8 cellular contexts compared by ENCODE assay signal in the genomic region with DNA sequence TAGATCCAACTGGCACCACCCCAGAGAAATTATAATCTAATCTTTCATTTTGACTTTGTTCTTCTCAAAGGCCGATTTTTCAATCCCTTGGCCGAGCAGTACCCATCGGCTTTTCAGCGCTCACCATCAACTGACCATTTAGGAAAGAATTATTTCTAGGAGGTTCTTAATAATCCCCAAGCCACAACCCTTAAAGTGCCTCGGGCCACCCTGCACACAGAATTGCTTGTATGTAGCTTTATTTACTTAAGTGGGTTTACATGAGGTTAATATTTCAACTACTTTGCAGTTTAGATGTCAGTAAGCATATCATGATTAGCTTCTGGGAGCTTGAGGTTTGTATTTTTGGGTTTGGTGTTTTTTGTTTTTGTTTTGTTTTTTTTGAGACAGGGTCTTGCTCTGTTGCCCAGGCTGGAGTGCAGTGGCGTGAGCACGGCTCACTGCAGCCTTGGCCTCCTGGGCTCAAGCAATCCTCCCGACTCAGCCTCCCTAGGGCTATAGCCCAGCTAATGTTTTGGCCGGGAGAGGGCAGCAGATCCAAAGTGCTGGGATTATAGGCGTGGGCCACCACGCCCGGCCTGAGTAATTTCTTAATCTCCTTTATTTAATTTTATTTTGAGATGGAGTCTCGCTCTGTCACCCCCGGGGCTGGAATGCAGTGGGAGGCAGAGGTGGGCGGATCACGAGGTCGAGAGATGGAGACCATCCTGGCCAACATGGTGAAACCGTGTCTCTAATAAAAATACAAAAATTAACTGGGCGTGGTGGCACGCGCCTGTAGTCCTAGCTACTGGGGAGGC. TPM values are rescaled to one million over a fixed set of nuclear protein-coding genes. Genes with fewer than 3 reads are reported as not detected.
A peak's percentile ranks its signal among the peaks of the same experiment; 100 is the strongest.
DNase-seq lines count a peak whose midpoint lies in the region; ATAC-seq, FAIRE-seq and TF ChIP-seq lines count a peak whose summit lies in the region.

No MANE protein-coding gene starts in this region.

- H3K4me1 ChIP-seq in DND-41 (ENCODE audit: insufficient read depth, low read length) = peaks cover 28% of the 10 kb centered on the region
- H3K4me1 ChIP-seq in mucosa of rectum (ENCODE audit: control insufficient read depth in 2 of 2, insufficient read depth in 2 of 2, low read length in 2 of 2) = peaks cover 7 to 15% of the 10 kb centered on the region in 2 donors

- POLR2A ChIA-PET in GM10248 (lab: Yijun Ruan, JAX) = no interaction called here

- peaks cover 9% of the 10 kb centered on the region for H4K20me1 ChIP-seq in DND-41 (ENCODE audit: insufficient read depth, low read length)

- DNase-seq in DND-41 (no peak), LNCaP clone FGC (ENCODE audit: low read depth) (no peak), bronchial epithelial cell (ENCODE audit: low read depth) (peak; percentile 4), MV-4-11 (lab: John Stamatoyannopoulos, UW) (no peak), GM10248 (ENCODE audit: extremely low spot score) (no peak)
- DNase-seq in stimulated activated CD4-positive, alpha-beta T cell treated with anti-CD3 and anti-CD28 coated beads, Interleukin-2, amount 100 ng/mL, for 24 hours = no peak

- H2AFZ ChIP-seq in DND-41 (ENCODE audit: low read depth, low read length) = peak overlapping the region; percentile 98

- no peaks in the 10 kb centered on the region for H3K27me3 ChIP-seq in DND-41 (ENCODE audit: insufficient read depth, low read length, poor library complexity)
- H3K27me3 ChIP-seq in bronchial epithelial cell (ENCODE audit: control insufficient read depth, insufficient read depth, low read length) = no peaks in the 10 kb centered on the region
- no peaks in the 10 kb centered on the region for H3K27me3 ChIP-seq in mucosa of rectum (ENCODE audit: control insufficient read depth in 2 of 2, insufficient read depth in 2 of 2, low read length in 2 of 2)

- H3K79me2 ChIP-seq in DND-41 (ENCODE audit: insufficient read depth, low read length) = peaks cover 23% of the 10 kb centered on the region

- ATAC-seq in DND-41 (ENCODE audit: insufficient read depth, low read depth) (no peak), HG03571 (IDR thresholded peaks at IDR 0.05; ENCODE audit: unreplicated experiment) (no peak)

- H3K4me3 ChIP-seq in DND-41 (ENCODE audit: low read depth in 1 of 2, low read length in 2 of 2) (peak overlapping the region; percentile 95 to 96), LNCaP clone FGC (ENCODE audit: low read depth, low read length) (peak overlapping the region; percentile 68), bronchial epithelial cell (ENCODE audit: low read depth, low read length) (peak overlapping the region; percentile 79), mucosa of rectum (ENCODE audit: low read length in 2 of 2) (peak overlapping the region; percentile 78 to 96)

- peaks cover 29% of the 10 kb centered on the region for H3K36me3 ChIP-seq in DND-41 (ENCODE audit: insufficient read depth, low read length)
- H3K36me3 ChIP-seq in bronchial epithelial cell (ENCODE audit: control insufficient read depth, insufficient read depth, low read length) = peaks cover 4% of the 10 kb centered on the region
- peaks cover 13 to 14% of the 10 kb centered on the region in 2 donors for H3K36me3 ChIP-seq in mucosa of rectum (ENCODE audit: control insufficient read depth in 2 of 2, insufficient read depth in 2 of 2, low read length in 2 of 2)

- CTCF ChIA-PET in GM10248 (lab: Yijun Ruan, JAX) = interaction anchor here (0.6 kb wide), 1 partner anchor 178 kb away, joined by 3 read pairs; no protein-coding TSS in a partner anchor

- peak overlapping the region; percentile 85 for H3K4me2 ChIP-seq in DND-41 (ENCODE audit: insufficient read depth, low read length)

- FAIRE-seq in bronchial epithelial cell (lab: Jason Lieb, UNC) = no peak

- H3K9ac ChIP-seq in DND-41 (ENCODE audit: low read depth, low read length) = peak overlapping the region; percentile 91
- peak overlapping the region; percentile 89 to 92 for H3K9ac ChIP-seq in mucosa of rectum (ENCODE audit: low read depth in 1 of 2, low read length in 2 of 2)

- TF ChIP-seq CTCF in DND-41 (IDR thresholded peaks at IDR 0.05; ENCODE audit: borderline replicate concordance, extremely low read depth, low read length, poor library complexity, severe bottlenecking) (no peak), LNCaP clone FGC (IDR thresholded peaks at IDR 0.05; ENCODE audit: control insufficient read depth, extremely low read depth, insufficient read depth) (no peak), bronchial epithelial cell (IDR thresholded peaks at IDR 0.05; ENCODE audit: insufficient read depth, low read length, severe bottlenecking) (peak; percentile 18), GM10248 (IDR thresholded peaks at IDR 0.05; ENCODE audit: control extremely low read depth, extremely low read depth, low read depth, missing control alignments) (no peak)

- H3K27ac ChIP-seq in DND-41 (ENCODE audit: low read length) (peak overlapping the region; percentile 98), mucosa of rectum (ENCODE audit: low read depth in 2 of 2, low read length in 2 of 2) (peak overlapping the region; percentile 86 to 89)

- H3K9me3 ChIP-seq in DND-41 (ENCODE audit: insufficient read depth, low read length, severe bottlenecking) = no peaks in the 10 kb centered on the region
- no peaks in the 10 kb centered on the region for H3K9me3 ChIP-seq in mucosa of rectum (ENCODE audit: control insufficient read depth in 2 of 2, low read length in 2 of 2)

RNA-seq across cellular contexts. Expression of gene CDAN1, which starts 0.8 kb away (rescaled TPM):
- 8.7 and 9.0 TPM in 2 replicates for total RNA-seq in bronchial epithelial cell
